ENCODE assay signal across 21 cellular contexts in genomic region chr19:19427935-19428334, GRCh38. TPM values are rescaled to one million over a fixed set of nuclear protein-coding genes. Genes with fewer than 3 reads are reported as not detected.
A peak's percentile ranks its signal among the peaks of the same experiment; 100 is the strongest.
DNase-seq lines count a peak whose midpoint lies in the region; ATAC-seq and TF ChIP-seq lines count a peak whose summit lies in the region.
"Had no signal": no experiment of that assay in that cellular context is flagged by ENCODE, and none has a peak within 500 bp of the region (broad histone marks: within the 10 kb centered on the region; RNA-seq: fewer than 3 reads in every experiment).

No MANE protein-coding gene starts in this region.

- no peak for TF ChIP-seq CTCF in nephron progenitor cell (IDR thresholded peaks at IDR 0.05)

- H3K9me3 Mint-ChIP-seq in CD4-positive, CD25-positive, alpha-beta regulatory T cell: no peaks in the 10 kb centered on the region
- no peaks in the 10 kb centered on the region for H3K9me3 Mint-ChIP-seq in CD8-positive, alpha-beta memory T cell
- H3K9me3 Mint-ChIP-seq in activated T-helper 17 cell treated with anti-CD3 and anti-CD28 coated beads, Interleukin-2, amount 50 U/mL, for 72 hours: no peaks in the 10 kb centered on the region
- H3K9me3 Mint-ChIP-seq in nephron progenitor cell: no peaks in the 10 kb centered on the region
- H3K9me3 Mint-ChIP-seq: activated CD4-positive, alpha-beta memory T cell treated with anti-CD3 and anti-CD28 coated beads for 36 hours; T-helper 1 cell treated with Interleukin-12 subunit alpha and Interleukin-12 subunit beta and Interleukin-4 antibody, amounts not matched to agents 30 μg/mL and 1 μg/mL, for 36 hours had no signal

- no peak overlapping the region for H3K27ac ChIP-seq in CD4-positive, CD25-positive, alpha-beta regulatory T cell (ENCODE audit: insufficient read depth, low read length, poor library complexity, severe bottlenecking)
- no peak overlapping the region for H3K27ac ChIP-seq in CD8-positive, alpha-beta memory T cell (ENCODE audit: low read depth, low read length)
- H3K27ac ChIP-seq: adrenal gland, WERI-Rb-1 had no signal

- POLR2A ChIA-PET in CD8-positive, alpha-beta memory T cell (lab: Charles Lee): interaction anchor here (0.8 kb wide), 1 partner anchor 17 kb away, joined by 3 read pairs; no protein-coding TSS in a partner anchor

- peaks cover 3% of the 10 kb centered on the region for H3K36me3 Mint-ChIP-seq in CD4-positive, CD25-positive, alpha-beta regulatory T cell
- H3K36me3 Mint-ChIP-seq in CD8-positive, alpha-beta memory T cell: peaks cover 0 to 31% (median 2%) of the 10 kb centered on the region in 3 donors
- peaks cover 23% of the 10 kb centered on the region for H3K36me3 Mint-ChIP-seq in activated T-helper 17 cell treated with anti-CD3 and anti-CD28 coated beads, Interleukin-2, amount 50 U/mL, for 72 hours (ENCODE audit: low read depth)
- H3K36me3 Mint-ChIP-seq in nephron progenitor cell (ENCODE audit: low read depth): peaks cover 16% of the 10 kb centered on the region

- peak overlapping the region; percentile 83 to 90 (median 85) for H3K27ac Mint-ChIP-seq in CD4-positive, CD25-positive, alpha-beta regulatory T cell
- H3K27ac Mint-ChIP-seq in CD8-positive, alpha-beta memory T cell: peak overlapping the region; percentile 21 to 96 (median 73)
- peak overlapping the region; percentile 63 for H3K27ac Mint-ChIP-seq in activated T-helper 17 cell treated with anti-CD3 and anti-CD28 coated beads, Interleukin-2, amount 50 U/mL, for 72 hours
- peak overlapping the region; percentile 90 for H3K27ac Mint-ChIP-seq in nephron progenitor cell
- H3K27ac Mint-ChIP-seq: activated CD4-positive, alpha-beta memory T cell treated with anti-CD3 and anti-CD28 coated beads for 36 hours had no signal

- DNase-seq in CD4-positive, CD25-positive, alpha-beta regulatory T cell: no peak
- no peak for DNase-seq in CD8-positive, alpha-beta memory T cell
- DNase-seq in nephron progenitor cell (no peak), NCI-H1930 (lab: John Stamatoyannopoulos, UW) (no peak), HuH-7 (ENCODE audit: low spot score) (no peak)
- DNase-seq: activated CD4-positive, alpha-beta memory T cell treated with anti-CD3 and anti-CD28 coated beads for 36 hours; activated T-cell treated with anti-CD3 and anti-CD28 coated beads, Interleukin-2, amount 50 U/mL, for 48 hours; adrenal gland; cortex of kidney; heart right ventricle; left lung; nucleus accumbens; PC-3; retina; SHP77 treated with DMSO at 0.1 percent for 48 hours; stimulated activated CD4-positive, alpha-beta T cell treated with anti-CD3 and anti-CD28 coated beads, Interleukin-4, amount 100 ng/mL, for 4 hours; WERI-Rb-1 had no signal

- no peaks in the 10 kb centered on the region for H3K27me3 Mint-ChIP-seq in CD4-positive, CD25-positive, alpha-beta regulatory T cell
- H3K27me3 Mint-ChIP-seq in CD8-positive, alpha-beta memory T cell: no peaks in the 10 kb centered on the region
- H3K27me3 Mint-ChIP-seq in activated T-helper 17 cell treated with anti-CD3 and anti-CD28 coated beads, Interleukin-2, amount 50 U/mL, for 72 hours: no peaks in the 10 kb centered on the region
- peaks cover 6% of the 10 kb centered on the region for H3K27me3 Mint-ChIP-seq in nephron progenitor cell (ENCODE audit: low read depth, poor library complexity)
- H3K27me3 Mint-ChIP-seq: activated CD4-positive, alpha-beta memory T cell treated with anti-CD3 and anti-CD28 coated beads for 36 hours had no signal

- no peaks in the 10 kb centered on the region for H3K9me3 ChIP-seq in CD4-positive, CD25-positive, alpha-beta regulatory T cell (ENCODE audit: control insufficient read depth in 2 of 2, low read length in 2 of 2)
- H3K9me3 ChIP-seq in CD8-positive, alpha-beta memory T cell (ENCODE audit: low read length): no peaks in the 10 kb centered on the region
- H3K9me3 ChIP-seq: adrenal gland, heart right ventricle, left lung had no signal

- CTCF ChIA-PET in CD8-positive, alpha-beta memory T cell (lab: Charles Lee): interaction anchor here (0.7 kb wide), 1 partner anchor 8 kb away, joined by 3 read pairs; no protein-coding TSS in a partner anchor

- no peak for ATAC-seq in CD4-positive, CD25-positive, alpha-beta regulatory T cell (ENCODE audit: low read depth in 2 of 2)
- ATAC-seq in activated T-helper 17 cell treated with anti-CD3 and anti-CD28 coated beads, Interleukin-2, amount 50 U/mL, for 72 hours (replicated peaks): no peak
- ATAC-seq in GM19023 (IDR thresholded peaks at IDR 0.05; ENCODE audit: unreplicated experiment) (no peak), HG02970 (IDR thresholded peaks at IDR 0.05; ENCODE audit: low FRiP score, unreplicated experiment) (no peak)
- ATAC-seq: heart right ventricle, left lung, PC-3 had no signal

- peaks cover 53% of the 10 kb centered on the region for H3K4me1 ChIP-seq in CD4-positive, CD25-positive, alpha-beta regulatory T cell (ENCODE audit: control insufficient read depth, insufficient read depth, low read length, poor library complexity, severe bottlenecking)
- H3K4me1 ChIP-seq in CD8-positive, alpha-beta memory T cell (ENCODE audit: insufficient read depth, low read length): peaks cover 74% of the 10 kb centered on the region

- no peak overlapping the region for H3K4me3 ChIP-seq in CD4-positive, CD25-positive, alpha-beta regulatory T cell (ENCODE audit: low read depth, low read length)
- no peak overlapping the region for H3K4me3 ChIP-seq in CD8-positive, alpha-beta memory T cell (ENCODE audit: low read length)
- H3K4me3 ChIP-seq: adrenal gland, heart right ventricle, left lung had no signal

- H3K4me1 Mint-ChIP-seq in CD4-positive, CD25-positive, alpha-beta regulatory T cell: peaks cover 7 to 92% (median 48%) of the 10 kb centered on the region in 4 donors
- peaks cover 75 to 99% (median 93%) of the 10 kb centered on the region in 3 donors for H3K4me1 Mint-ChIP-seq in CD8-positive, alpha-beta memory T cell
- H3K4me1 Mint-ChIP-seq in activated T-helper 17 cell treated with anti-CD3 and anti-CD28 coated beads, Interleukin-2, amount 50 U/mL, for 72 hours: peaks cover 38% of the 10 kb centered on the region
- H3K4me1 Mint-ChIP-seq in nephron progenitor cell: peaks cover 45% of the 10 kb centered on the region

- H3K36me3 ChIP-seq in CD4-positive, CD25-positive, alpha-beta regulatory T cell (ENCODE audit: control insufficient read depth, insufficient read depth, low read length): peaks cover 3% of the 10 kb centered on the region
- peaks cover 4% of the 10 kb centered on the region for H3K36me3 ChIP-seq in CD8-positive, alpha-beta memory T cell (ENCODE audit: insufficient read depth, low read length)
- H3K36me3 ChIP-seq: adrenal gland, left lung had no signal

- H3K4me3 Mint-ChIP-seq in CD4-positive, CD25-positive, alpha-beta regulatory T cell: peak overlapping the region in 1 of 4 donors; percentile 35
- peak overlapping the region in 1 of 7 donors; percentile 51 for H3K4me3 Mint-ChIP-seq in CD8-positive, alpha-beta memory T cell
- H3K4me3 Mint-ChIP-seq in activated T-helper 17 cell treated with anti-CD3 and anti-CD28 coated beads, Interleukin-2, amount 50 U/mL, for 72 hours: no peak overlapping the region
- no peak overlapping the region for H3K4me3 Mint-ChIP-seq in nephron progenitor cell
- H3K4me3 Mint-ChIP-seq: activated CD4-positive, alpha-beta memory T cell treated with anti-CD3 and anti-CD28 coated beads for 36 hours; T-helper 1 cell treated with Interleukin-12 subunit alpha and Interleukin-12 subunit beta and Interleukin-4 antibody, amounts not matched to agents 30 μg/mL and 1 μg/mL, for 36 hours had no signal

- no peaks in the 10 kb centered on the region for H3K27me3 ChIP-seq in CD4-positive, CD25-positive, alpha-beta regulatory T cell (ENCODE audit: control insufficient read depth, insufficient read depth, low read length)
- H3K27me3 ChIP-seq in CD8-positive, alpha-beta memory T cell (ENCODE audit: insufficient read depth, low read length, poor library complexity, severe bottlenecking): no peaks in the 10 kb centered on the region
- H3K27me3 ChIP-seq: adrenal gland, heart right ventricle, left lung had no signal

RNA-seq across cellular contexts. Expression of gene GATAD2A, which starts 22.5 kb away (rescaled TPM):
- total RNA-seq in CD4-positive, CD25-positive, alpha-beta regulatory T cell: 134 TPM
- 10 to 100 TPM in 1 of 4 donors, 1 to 10 TPM in 3; 8.1 to 13.9 (median 9.7) TPM for polyA plus RNA-seq in CD4-positive, CD25-positive, alpha-beta regulatory T cell
- total RNA-seq in CD8-positive, alpha-beta memory T cell: 100 to 1,000 TPM; 176 to 182 TPM
- 46.9 TPM for polyA plus RNA-seq in CD8-positive, alpha-beta memory T cell
- total RNA-seq in activated T-helper 17 cell treated with anti-CD3 and anti-CD28 coated beads, Interleukin-2, amount 50 U/mL, for 72 hours: 100 to 1,000 TPM in 1 of 2 donors, 10 to 100 TPM in 1; 88.0 to 160 TPM
